ENCODE assay signal across 21 cellular contexts in genomic region chr4:125749354-125749753, GRCh38.
"Had no signal": no experiment of that assay in that cellular context is flagged by ENCODE, and none has a peak within 500 bp of the region (broad histone marks: within the 10 kb centered on the region; RNA-seq: fewer than 3 reads in every experiment).

No MANE protein-coding gene starts in this region.

- H3K9me3 ChIP-seq: SK-N-SH had no signal

- H3K27ac ChIP-seq: KMS-11, RWPE1 had no signal

- ATAC-seq: HepG2 had no signal

- DNase-seq: IMR-90, Kasumi-1, MM.1S, NCI-H1092 treated with DMSO at 0.1 percent for 48 hours, NCI-H1436, NCI-H187, NCI-H2029, NCI-H2081 treated with DMSO at 0.1 percent for 48 hours, NCI-H2171, NCI-H226, NCI-H446, NCI-H510A, NCI-H524 treated with DMSO at 0.1 percent for 48 hours, NCI-H69, NCI-H774, SHP77, SK-N-SH, SW 1271 had no signal
